17 cellular contexts compared by ENCODE assay signal in genomic region chr7:135493362-135493761, GRCh38.
"Had no signal": no experiment of that assay in that cellular context is flagged by ENCODE, and none has a peak within 500 bp of the region (broad histone marks: within the 10 kb centered on the region; RNA-seq: fewer than 3 reads in every experiment).

No MANE protein-coding gene starts in this region.

- H3K27me3 ChIP-seq: testis had no signal

- H3K9me3 ChIP-seq: testis had no signal

- H3K4me3 ChIP-seq: smooth muscle cell, testis had no signal

- H3K27ac Mint-ChIP-seq: nephron progenitor cell; progenitor cell of endocrine pancreas; stimulated activated naive CD8-positive, alpha-beta T cell treated with anti-CD3 and anti-CD28 coated beads, Interleukin-15, amount 100 ng/mL, for 72 hours had no signal

- H3K4me3 Mint-ChIP-seq: nephron progenitor cell; stimulated activated naive CD8-positive, alpha-beta T cell treated with anti-CD3 and anti-CD28 coated beads, Interleukin-15, amount 100 ng/mL, for 72 hours had no signal

- H3K9me3 Mint-ChIP-seq: nephron progenitor cell; stimulated activated naive CD8-positive, alpha-beta T cell treated with anti-CD3 and anti-CD28 coated beads, Interleukin-15, amount 100 ng/mL, for 72 hours had no signal

- DNase-seq: activated CD4-positive, alpha-beta T cell treated with anti-CD3 and anti-CD28 coated beads, Interleukin-2, amount 50 U/mL, for 1 hour; activated naive CD4-positive, alpha-beta T cell treated with Interleukin-2 at 50 U/mL for 16 hours; activated T-cell treated with anti-CD3 and anti-CD28 coated beads for 4 hours; aorta; dermis blood vessel endothelial cell; erythroblast; foreskin fibroblast; glutamatergic neuron; hypothalamus; nephron progenitor cell; occipital lobe; right cardiac atrium; stimulated activated naive CD8-positive, alpha-beta T cell treated with anti-CD3 and anti-CD28 coated beads, Interleukin-15, amount 100 ng/mL, for 72 hours; testis had no signal

- H3K4me2 ChIP-seq: smooth muscle cell had no signal

- H3K27me3 Mint-ChIP-seq: progenitor cell of endocrine pancreas; stimulated activated naive CD8-positive, alpha-beta T cell treated with anti-CD3 and anti-CD28 coated beads, Interleukin-15, amount 100 ng/mL, for 72 hours had no signal

- H3K4me1 Mint-ChIP-seq: nephron progenitor cell had no signal

- ATAC-seq: activated CD4-positive, CD25-positive, alpha-beta regulatory T cell treated with anti-CD3 and anti-CD28 coated beads, Interleukin-2, amount 50 U/mL, for 24 hours; right cardiac atrium; stimulated activated naive CD8-positive, alpha-beta T cell treated with anti-CD3 and anti-CD28 coated beads, Interleukin-15, amount 100 ng/mL, for 72 hours had no signal
